24 cellular contexts compared by ENCODE assay signal in the genomic region with DNA sequence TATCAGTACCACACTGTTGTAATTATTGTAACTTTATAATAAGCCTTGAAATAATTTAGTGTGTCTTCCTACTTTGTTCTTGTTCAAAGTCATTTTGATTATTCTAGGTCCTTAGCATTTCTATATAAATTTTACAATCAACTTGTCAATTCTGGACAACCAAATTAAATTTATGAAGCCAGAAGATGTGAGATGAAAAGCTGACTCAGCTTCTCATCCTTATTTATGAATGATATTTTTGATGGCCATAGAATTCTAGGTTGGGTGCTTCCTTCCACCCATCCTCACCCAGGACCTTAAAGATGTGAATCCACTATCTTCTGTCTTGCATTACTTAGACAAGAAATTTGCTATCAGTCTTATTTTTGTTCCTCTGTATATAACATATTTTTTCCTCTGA.
DNase-seq lines count a peak whose midpoint lies in the region; ATAC-seq, FAIRE-seq and TF ChIP-seq lines count a peak whose summit lies in the region.
"Had no signal": no experiment of that assay in that cellular context is flagged by ENCODE, and none has a peak within 500 bp of the region (broad histone marks: within the 10 kb centered on the region; RNA-seq: fewer than 3 reads in every experiment).

No MANE protein-coding gene starts in this region.

- no peak overlapping the region for H3K4me3 ChIP-seq in HepG2 (replicated peaks in 1 of 3; ENCODE audit: insufficient read depth in 1 of 3, low read depth in 2 of 3, low read length in 3 of 3)
- H3K4me3 ChIP-seq in right lobe of liver: no peak overlapping the region
- no peak overlapping the region for H3K4me3 ChIP-seq in K562
- H3K4me3 ChIP-seq: BLaER1, GM12878 had no signal

- H3K9ac ChIP-seq in HepG2 (ENCODE audit: insufficient read depth, low read depth, low read length): no peak overlapping the region
- H3K9ac ChIP-seq in K562 (ENCODE audit: insufficient read depth in 1 of 2, low read depth in 2 of 2, low read length in 2 of 2): no peak overlapping the region
- H3K9ac ChIP-seq: BLaER1 had no signal

- H2AFZ ChIP-seq in HepG2 (ENCODE audit: low read length) (no peak overlapping the region), K562 (ENCODE audit: low read depth, low read length) (no peak overlapping the region)

- BruUV-seq in HepG2 (replicated peaks; lab: Mats Ljungman, UMichigan): no TSS peak
- BruUV-seq in K562 (replicated peaks; lab: Mats Ljungman, UMichigan): no TSS peak

- no peak overlapping the region for H3K27ac ChIP-seq in HepG2 (ENCODE audit: extremely low read length, insufficient read depth, low read length)
- H3K27ac ChIP-seq in right lobe of liver: no peak overlapping the region
- no peak overlapping the region for H3K27ac ChIP-seq in K562 (ENCODE audit: extremely low read depth, low read depth, low read length)
- H3K27ac ChIP-seq: 22Rv1, BLaER1 had no signal

- no peaks in the 10 kb centered on the region for H3K36me3 ChIP-seq in HepG2 (replicated peaks in 1 of 2; ENCODE audit: control insufficient read depth in 1 of 2, insufficient read depth in 2 of 2, low read length in 2 of 2)
- H3K36me3 ChIP-seq in right lobe of liver: no peaks in the 10 kb centered on the region
- H3K36me3 ChIP-seq in K562 (ENCODE audit: control insufficient read depth, insufficient read depth, low read length): no peaks in the 10 kb centered on the region
- H3K36me3 ChIP-seq: BE2C, BLaER1 had no signal

- H4K20me1 ChIP-seq in HepG2 (ENCODE audit: insufficient read depth, low read length) (no peaks in the 10 kb centered on the region), K562 (replicated peaks; ENCODE audit: control insufficient read depth, insufficient read depth, low read length) (no peaks in the 10 kb centered on the region)
- H4K20me1 ChIP-seq: BLaER1 had no signal

- TF ChIP-seq POLR2A in HepG2 (IDR thresholded peaks at IDR 0.05; ENCODE audit: insufficient read depth in 1 of 2, low read depth in 2 of 2, low read length in 2 of 2) (no peak), right lobe of liver (IDR thresholded peaks at IDR 0.05) (no peak), K562 (conservative IDR thresholded peaks at IDR 0.05) (no peak), erythroblast (IDR thresholded peaks at IDR 0.05; ENCODE audit: low read length) (no peak)

- H3K9me3 ChIP-seq in HepG2 (ENCODE audit: low read length) (no peaks in the 10 kb centered on the region), right lobe of liver (no peaks in the 10 kb centered on the region), K562 (replicated peaks; ENCODE audit: control insufficient read depth, insufficient read depth, low read depth, low read length) (no peaks in the 10 kb centered on the region)
- H3K9me3 ChIP-seq: BE2C had no signal

- H3K9me1 ChIP-seq in K562 (ENCODE audit: control insufficient read depth, insufficient read depth, low read length): no peaks in the 10 kb centered on the region

- TF ChIP-seq EP300 in HepG2 (IDR thresholded peaks at IDR 0.05; ENCODE audit: low read depth in 2 of 2, low read length in 2 of 2) (no peak), HepG2 (CRISPR knock-in tag; IDR thresholded peaks at IDR 0.05; ENCODE audit: borderline replicate concordance) (no peak), K562 (IDR thresholded peaks at IDR 0.05; ENCODE audit: low read length) (no peak)

- intact Hi-C loops in HepG2 (cut with micrococcal nuclease; ENCODE audit: unreplicated experiment) (no loop called here), right lobe of liver (cut with DNase I) (no loop called here), K562 (cut with micrococcal nuclease) (no loop called here)

- TF ChIP-seq RAD21 in HepG2 (CRISPR knock-in tag; IDR thresholded peaks at IDR 0.05): no peak
- no peak for TF ChIP-seq RAD21 in K562 (CRISPR knock-in tag; conservative IDR thresholded peaks at IDR 0.05 in 1 of 2, IDR thresholded peaks at IDR 0.05 in 1 of 2)

- in situ Hi-C loops in HepG2 (cut with HindIII; ENCODE audit: extremely low pct_ligation_motif_present, low pct_unique_long_range_greater_than_20kb): no loop called here
- in situ Hi-C loops in K562 (cut with MboI): no loop called here

- DNase-seq in HepG2 (ENCODE audit: low spot score) (no peak), right lobe of liver (no peak), K562 (ENCODE audit: extremely low read depth in 1 of 4, low spot score in 3 of 4) (no peak), erythroblast (lab: John Stamatoyannopoulos, UW) (no peak)
- DNase-seq: ACHN; BE2C; C1 segment of cervical spinal cord; CD4-positive, alpha-beta memory T cell; CD4-positive, CD25-positive, alpha-beta regulatory T cell; CD8-positive, alpha-beta memory T cell; COR-L47; DMS 273 treated with DMSO at 0.1 percent for 48 hours; DMS153; DMS53; DMS79; DND-41; EL; GDM1 had no signal

- CTCF ChIA-PET in HepG2 (lab: Yijun Ruan, JAX; ENCODE audit: low intra/inter-chr PET ratio, low total read pairs) (no interaction called here), K562 (lab: Yijun Ruan, JAX; ENCODE audit: low intra/inter-chr PET ratio) (no interaction called here)

- FAIRE-seq in HepG2 (lab: Jason Lieb, UNC) (no peak), K562 (lab: Jason Lieb, UNC) (no peak)
- FAIRE-seq: GM12878, GM12892, GM18507 had no signal

- no peaks in the 10 kb centered on the region for H3K4me1 ChIP-seq in HepG2 (ENCODE audit: insufficient read depth, low read length)
- no peaks in the 10 kb centered on the region for H3K4me1 ChIP-seq in right lobe of liver
- no peaks in the 10 kb centered on the region for H3K4me1 ChIP-seq in K562 (replicated peaks in 1 of 2; ENCODE audit: control insufficient read depth in 2 of 2, insufficient read depth in 2 of 2, low read length in 2 of 2)
- H3K4me1 ChIP-seq: BE2C had no signal

- no peaks in the 10 kb centered on the region for H3K27me3 ChIP-seq in HepG2 (ENCODE audit: control insufficient read depth in 1 of 2, insufficient read depth in 2 of 2, low read length in 2 of 2)
- H3K27me3 ChIP-seq in right lobe of liver: no peaks in the 10 kb centered on the region
- H3K27me3 ChIP-seq in K562 (ENCODE audit: control insufficient read depth in 2 of 2, insufficient read depth in 2 of 2, low read length in 2 of 2): no peaks in the 10 kb centered on the region
- H3K27me3 ChIP-seq: BE2C, BLaER1 had no signal

- H3K4me2 ChIP-seq in HepG2 (ENCODE audit: low read depth, low read length): no peak overlapping the region
- H3K4me2 ChIP-seq in K562 (ENCODE audit: insufficient read depth, low read length): no peak overlapping the region
- H3K4me2 ChIP-seq: BLaER1 had no signal

- ATAC-seq in HepG2: no peak
- ATAC-seq in right lobe of liver: no peak
- no peak for ATAC-seq in K562
- no peak for ATAC-seq in GM19463 (IDR thresholded peaks at IDR 0.05; ENCODE audit: unreplicated experiment)
- ATAC-seq: GM12878 had no signal

- no peaks in the 10 kb centered on the region for H3K79me2 ChIP-seq in HepG2 (ENCODE audit: insufficient read depth, low read length)
- no peaks in the 10 kb centered on the region for H3K79me2 ChIP-seq in K562 (ENCODE audit: control insufficient read depth, insufficient read depth, low read length)

- POLR2A ChIA-PET in HepG2 (lab: Yijun Ruan, JAX): no interaction called here
- POLR2A ChIA-PET in K562 (lab: Yijun Ruan, JAX): no interaction called here

- TF ChIP-seq CTCF in HepG2 (CRISPR knock-in tag; IDR thresholded peaks at IDR 0.05): no peak
- TF ChIP-seq CTCF in right lobe of liver (IDR thresholded peaks at IDR 0.05): no peak
- no peak for TF ChIP-seq CTCF in K562 (IDR thresholded peaks at IDR 0.05 in 2 of 3, conservative IDR thresholded peaks at IDR 0.05 in 1 of 3; ENCODE audit: insufficient read depth in 2 of 3, low read depth in 1 of 3, low read length in 3 of 3)

TF ChIP-seq in HepG2, 621 proteins besides CTCF, POLR2A, EP300 and RAD21 (continues in another document):
- no peak for TF ChIP-seq ADNP (CRISPR knock-in tag; IDR thresholded peaks at IDR 0.05)

TF ChIP-seq in K562, 482 proteins besides CTCF, POLR2A, EP300 and RAD21:
- TF ChIP-seq ZNF316 (IDR thresholded peaks at IDR 0.05) (peak; percentile 32; the same call in 1 of the 2 replicates), NEUROD1 (IDR thresholded peaks at IDR 0.05; ENCODE audit: borderline replicate concordance, low read depth, low read length, partially characterized antibody) (no peak)
